ENCODE assay signal across 3 cellular contexts in genomic region chr5:42734531-42735058, GRCh38. TPM values are rescaled to one million over a fixed set of nuclear protein-coding genes. Genes with fewer than 3 reads are reported as not detected.
"Had no signal": no experiment of that assay in that cellular context is flagged by ENCODE, and none has a peak within 500 bp of the region (broad histone marks: within the 10 kb centered on the region; RNA-seq: fewer than 3 reads in every experiment).

No MANE protein-coding gene starts in this region.

RNA-seq across cellular contexts. Expression of gene CCDC152, which starts 22.0 kb away (rescaled TPM):
- total RNA-seq: HT-29, NCI-H460, SJSA1 had no signal
